12 cellular contexts compared by ENCODE assay signal in the genomic region with DNA sequence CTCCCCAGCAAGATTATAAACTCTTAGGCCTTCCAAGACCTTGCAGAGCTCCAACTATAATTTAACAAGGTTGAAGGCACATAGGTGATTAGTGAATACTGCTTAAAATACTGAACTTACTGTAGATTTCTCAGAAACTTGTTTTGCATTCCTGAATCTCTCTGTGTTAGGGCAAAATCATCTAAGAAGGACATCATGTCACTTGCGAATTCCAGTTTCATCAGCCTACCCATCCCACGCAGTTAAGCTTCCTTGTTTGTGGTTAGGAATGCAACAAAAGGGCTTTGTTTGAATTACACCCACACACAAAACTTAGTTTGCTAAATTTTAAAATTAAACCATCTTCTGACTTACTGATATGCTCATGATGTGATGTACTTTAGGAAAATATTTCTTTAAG.
DNase-seq lines count a peak whose midpoint lies in the region; ATAC-seq and TF ChIP-seq lines count a peak whose summit lies in the region.
"Had no signal": no experiment of that assay in that cellular context is flagged by ENCODE, and none has a peak within 500 bp of the region (broad histone marks: within the 10 kb centered on the region; RNA-seq: fewer than 3 reads in every experiment).

No MANE protein-coding gene starts in this region.

- no peak overlapping the region for H3K4me3 ChIP-seq in AG10803 (ENCODE audit: low read length)
- H3K4me3 ChIP-seq in choroid plexus epithelial cell (ENCODE audit: low read depth, low read length), result no peak overlapping the region
- no peak overlapping the region for H3K4me3 ChIP-seq in mesodermal cell (ENCODE audit: extremely low read depth, insufficient read depth, low read length, poor library complexity, severe bottlenecking)

- intact Hi-C loops in head of caudate nucleus (cut with DNase I), result no loop called here

- no CpG with 5 or more reads among the region's 2 CpGs for WGBS in mesodermal cell (ENCODE audit: insufficient coverage in 2 of 2), 2 experiments

- H3K27ac ChIP-seq in mesodermal cell (ENCODE audit: low read depth, low read length, severe bottlenecking), result peak overlapping the region; percentile 84

- H3K9me3 ChIP-seq in mesodermal cell (ENCODE audit: control insufficient read depth, low read length), result no peaks in the 10 kb centered on the region

- H3K27ac Mint-ChIP-seq in activated T-cell treated with anti-CD3 and anti-CD28 coated beads, Interleukin-2, amount 50 U/mL, for 72 hours, result no peak overlapping the region

- peaks cover 33% of the 10 kb centered on the region for H3K27me3 Mint-ChIP-seq in activated T-cell treated with anti-CD3 and anti-CD28 coated beads, Interleukin-2, amount 50 U/mL, for 72 hours (ENCODE audit: low read depth)

- TF ChIP-seq CTCF in AG10803 (conservative IDR thresholded peaks at IDR 0.05; ENCODE audit: low read length) (no peak), choroid plexus epithelial cell (conservative IDR thresholded peaks at IDR 0.05; ENCODE audit: low read depth, low read length) (no peak)

- peaks cover 12% of the 10 kb centered on the region for H3K4me1 Mint-ChIP-seq in activated T-cell treated with anti-CD3 and anti-CD28 coated beads, Interleukin-2, amount 50 U/mL, for 72 hours (ENCODE audit: low read depth)
- H3K4me1 Mint-ChIP-seq: central memory CD8-positive, alpha-beta T cell had no signal

- H3K4me1 ChIP-seq in mesodermal cell (ENCODE audit: control insufficient read depth, insufficient read depth, low read length, poor library complexity, severe bottlenecking), result peaks cover 36% of the 10 kb centered on the region

- H3K9me3 Mint-ChIP-seq in activated T-cell treated with anti-CD3 and anti-CD28 coated beads, Interleukin-2, amount 50 U/mL, for 72 hours, result no peaks in the 10 kb centered on the region
- H3K9me3 Mint-ChIP-seq: central memory CD8-positive, alpha-beta T cell had no signal

- H3K4me3 Mint-ChIP-seq in activated T-cell treated with anti-CD3 and anti-CD28 coated beads, Interleukin-2, amount 50 U/mL, for 72 hours, result no peak overlapping the region
- H3K4me3 Mint-ChIP-seq: central memory CD8-positive, alpha-beta T cell had no signal

- H3K36me3 Mint-ChIP-seq in activated T-cell treated with anti-CD3 and anti-CD28 coated beads, Interleukin-2, amount 50 U/mL, for 72 hours (ENCODE audit: insufficient read depth in 2 of 2), result no peaks in the 10 kb centered on the region

- no peak for ATAC-seq in GM19463 (IDR thresholded peaks at IDR 0.05; ENCODE audit: unreplicated experiment)
- no peak for ATAC-seq in activated T-cell treated with anti-CD3 and anti-CD28 coated beads, Interleukin-2, amount 50 U/mL, for 72 hours (replicated peaks in 1 of 2)
- no peak for ATAC-seq in HG02885 (IDR thresholded peaks at IDR 0.05; ENCODE audit: poor library complexity, unreplicated experiment)

- DNase-seq in AG10803 (ENCODE audit: low read depth) (peak; percentile 92), LoVo (ENCODE audit: low spot score) (peak; percentile 41), choroid plexus epithelial cell (ENCODE audit: low read depth) (peak; percentile 75), head of caudate nucleus (no peak)
- DNase-seq in activated T-cell treated with anti-CD3 and anti-CD28 coated beads, Interleukin-2, amount 50 U/mL, for 72 hours, result no peak
- DNase-seq: COR-L47, NCI-H1417, SIG-M5 had no signal

- peaks cover 14% of the 10 kb centered on the region for H3K36me3 ChIP-seq in mesodermal cell (ENCODE audit: control insufficient read depth, insufficient read depth, low read length)

Comparison
In these comparisons a context has a peak if more than half of its experiments do, and no peak if none do; other contexts are left out.
1. DNase-seq: peak in AG10803 (single experiment), LoVo (single experiment) and choroid plexus epithelial cell (single experiment); none in activated T-cell treated with anti-CD3 and anti-CD28 coated beads, Interleukin-2, amount 50 U/mL, for 72 hours (0 of 2) and head of caudate nucleus (0 of 42).